8 cellular contexts compared by ENCODE assay signal in the genomic region with DNA sequence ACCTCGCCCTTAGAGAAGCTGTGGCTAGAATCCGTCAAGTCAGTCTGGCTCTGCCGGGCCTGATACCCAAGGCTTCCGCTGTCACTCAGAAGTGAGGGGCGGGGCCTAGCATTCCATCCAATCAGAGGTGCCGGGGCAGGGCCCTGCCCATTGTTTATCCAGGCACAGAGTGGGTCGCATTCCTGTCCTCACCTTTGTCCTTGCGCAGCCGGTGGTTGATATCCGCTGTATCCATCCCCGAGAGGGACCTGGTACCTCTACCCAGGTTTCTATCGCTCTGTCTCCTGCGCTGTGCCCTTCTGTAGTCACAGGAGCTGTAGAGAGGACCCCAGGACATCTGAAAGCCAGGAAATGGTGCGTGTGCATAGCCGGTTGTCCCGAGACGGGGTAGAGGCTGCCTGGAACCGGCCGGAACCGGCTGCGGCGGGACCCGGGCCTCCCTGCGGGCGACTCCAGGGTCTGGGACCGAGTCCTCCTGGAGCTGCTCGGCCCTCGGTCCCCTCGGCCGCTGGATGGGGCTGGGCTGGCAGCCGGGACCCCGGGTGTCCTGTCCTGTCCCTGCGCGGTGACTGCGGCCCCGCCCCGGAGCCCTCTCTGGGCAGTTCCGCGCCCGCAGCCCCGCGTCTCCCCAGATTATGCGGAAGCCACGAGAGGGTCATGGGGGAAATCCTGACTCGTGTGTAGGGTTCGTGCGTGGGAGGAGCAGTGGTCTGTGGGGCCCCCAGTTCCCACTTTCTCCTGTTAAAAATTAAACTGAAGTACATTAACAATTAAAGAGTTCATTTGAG. TPM values are rescaled to one million over a fixed set of nuclear protein-coding genes. Genes with fewer than 3 reads are reported as not detected.
DNase-seq lines count a peak whose midpoint lies in the region; ATAC-seq, FAIRE-seq and TF ChIP-seq lines count a peak whose summit lies in the region.

TSS of gene ZNF763 (plus strand) at position 183 of the 788 bp plus-strand sequence. CDS start at position 352, 169 bp downstream.

- H3K4me1 ChIP-seq in NT2/D1 (ENCODE audit: insufficient read depth, insufficient read length) (no peaks in the 10 kb centered on the region), endothelial cell of umbilical vein (ENCODE audit: control insufficient read depth, extremely low read depth, insufficient read depth, low read length) (no peaks in the 10 kb centered on the region)

- peak; percentile 80 for FAIRE-seq in endothelial cell of umbilical vein (lab: Jason Lieb, UNC)

- TF ChIP-seq CTCF in AG09309 (IDR thresholded peaks at IDR 0.05; ENCODE audit: control insufficient read depth, insufficient read depth, low read depth, low read length, missing control alignments), result no peak
- no peak for TF ChIP-seq CTCF in endothelial cell of umbilical vein (IDR thresholded peaks at IDR 0.05; ENCODE audit: extremely low read depth in 1 of 2, insufficient read depth in 1 of 2, low read depth in 1 of 2, low read length in 2 of 2)
- no peak for TF ChIP-seq CTCF in mesothelial cell of epicardium (IDR thresholded peaks at IDR 0.05; ENCODE audit: unreplicated experiment)

- no peak within 1 kb of the TSS for H3K27ac ChIP-seq in endothelial cell of umbilical vein (ENCODE audit: insufficient read depth, low read depth, low read length)

- BruUV-seq in endothelial cell of umbilical vein (replicated peaks; lab: Mats Ljungman, UMichigan), result no TSS peak

- H3K36me3 ChIP-seq in NT2/D1 (ENCODE audit: insufficient read depth, insufficient read length, low read length), result no peaks in the 10 kb centered on the region
- H3K36me3 ChIP-seq in endothelial cell of umbilical vein (ENCODE audit: control insufficient read depth in 2 of 2, extremely low read depth in 1 of 2, insufficient read depth in 2 of 2, low read length in 2 of 2), result no peaks in the 10 kb centered on the region

- peaks cover 20% of the 10 kb centered on the region for H3K36me3 Mint-ChIP-seq in mesothelial cell of epicardium

- H3K4me3 Mint-ChIP-seq in mesothelial cell of epicardium, result peak within 1 kb of the TSS; percentile 92

- no peak for TF ChIP-seq POLR2A in endothelial cell of umbilical vein (IDR thresholded peaks at IDR 0.05; ENCODE audit: low read depth, low read length)

- no peaks in the 10 kb centered on the region for H3K9me3 ChIP-seq in NT2/D1 (ENCODE audit: insufficient read depth, low read length)
- H3K9me3 ChIP-seq in endothelial cell of umbilical vein (replicated peaks; ENCODE audit: control insufficient read depth, insufficient read depth, low read length), result no peaks in the 10 kb centered on the region

- dilution Hi-C loops in endothelial cell of umbilical vein (cut with MboI; ENCODE audit: extremely low pct_ligation_motif_present, low sequenced_read_pairs), result no loop called here

- peaks cover 12% of the 10 kb centered on the region for H3K27me3 ChIP-seq in NT2/D1 (ENCODE audit: insufficient read depth, insufficient read length)
- H3K27me3 ChIP-seq in endothelial cell of umbilical vein (ENCODE audit: control insufficient read depth in 2 of 2, insufficient read depth in 2 of 2, low read length in 2 of 2), result no peaks in the 10 kb centered on the region

- no peaks in the 10 kb centered on the region for H4K20me1 ChIP-seq in endothelial cell of umbilical vein (replicated peaks; ENCODE audit: control insufficient read depth, extremely low read depth, insufficient read depth, low read length)

- peak within 1 kb of the TSS; percentile 70 for H3K4me3 ChIP-seq in AG09309 (ENCODE audit: control insufficient read depth, low read depth, low read length)
- peak within 1 kb of the TSS; percentile 67 for H3K4me3 ChIP-seq in NT2/D1 (ENCODE audit: insufficient read length, low read depth)
- peak within 1 kb of the TSS; percentile 24 to 66 (median 51) for H3K4me3 ChIP-seq in endothelial cell of umbilical vein (replicated peaks in 1 of 3; ENCODE audit: insufficient read depth in 1 of 3, low read depth in 1 of 3, low read length in 3 of 3)

- no peaks in the 10 kb centered on the region for H3K9me1 ChIP-seq in endothelial cell of umbilical vein (replicated peaks; ENCODE audit: control insufficient read depth, extremely low read depth, insufficient read depth, low read length)

- CTCF ChIA-PET in endothelial cell of umbilical vein (lab: Charles Lee), result no interaction called here

- intact Hi-C loops in endothelial cell of umbilical vein (cut with micrococcal nuclease), result loop anchor here (1.0 kb wide), 2 partner anchors 22 to 176 kb away; no protein-coding TSS in a partner anchor

- peaks cover 8% of the 10 kb centered on the region for H3K9me3 Mint-ChIP-seq in mesothelial cell of epicardium

- no peaks in the 10 kb centered on the region for H3K27me3 Mint-ChIP-seq in mesothelial cell of epicardium (ENCODE audit: low read depth)

- H3K79me2 ChIP-seq in endothelial cell of umbilical vein (ENCODE audit: control insufficient read depth, insufficient read depth, low read length), result no peaks in the 10 kb centered on the region

- DNase-seq in AG09309 (ENCODE audit: low read depth) (no peak), NT2/D1 (ENCODE audit: low read depth, low spot score) (peak; percentile 91), endothelial cell of umbilical vein (ENCODE audit: low read depth, low spot score) (peak; percentile 48), mesothelial cell of epicardium (ENCODE audit: low spot score in 2 of 2, unreplicated experiment in 2 of 2) (peak; percentile 76 to 85)
- peak; percentile 90 for DNase-seq in activated CD8-positive, alpha-beta memory T cell treated with anti-CD3 and anti-CD28 coated beads, Interleukin-2, amount 50 U/mL, for 48 hours
- DNase-seq in stimulated activated CD8-positive, alpha-beta memory T cell treated with anti-CD3 and anti-CD28 coated beads, Interleukin-15, amount 100 ng/mL, for 24 hours (ENCODE audit: low read depth), result peak; percentile 57

- peaks cover 26% of the 10 kb centered on the region for H3K4me1 Mint-ChIP-seq in mesothelial cell of epicardium

- ATAC-seq in GM19043 (IDR thresholded peaks at IDR 0.05; ENCODE audit: low read depth, unreplicated experiment), result peak; percentile 87
- peak; percentile 76 for ATAC-seq in HG03439 (IDR thresholded peaks at IDR 0.05; ENCODE audit: unreplicated experiment)

- POLR2A ChIA-PET in endothelial cell of umbilical vein (lab: Charles Lee), result no interaction called here

- H3K4me2 ChIP-seq in endothelial cell of umbilical vein (ENCODE audit: insufficient read depth, low read length), result peak within 1 kb of the TSS; percentile 72

- H2AFZ ChIP-seq in endothelial cell of umbilical vein (ENCODE audit: low read depth, low read length), result peak within 1 kb of the TSS; percentile 89

- peak within 1 kb of the TSS; percentile 77 for H3K9ac ChIP-seq in NT2/D1 (ENCODE audit: insufficient read length, low read depth)
- H3K9ac ChIP-seq in endothelial cell of umbilical vein (replicated peaks; ENCODE audit: extremely low read depth, insufficient read depth, low read length), result no peak within 1 kb of the TSS

- peak within 1 kb of the TSS; percentile 90 for H3K27ac Mint-ChIP-seq in mesothelial cell of epicardium

TF ChIP-seq in endothelial cell of umbilical vein, 7 proteins besides CTCF, POLR2A, EP300 and RAD21:
- TF ChIP-seq MYC (IDR thresholded peaks at IDR 0.05; ENCODE audit: low read depth, low read length) (no peak), FOS (IDR thresholded peaks at IDR 0.05; ENCODE audit: borderline replicate concordance, insufficient read depth, low read length) (no peak), EZH2 (IDR thresholded peaks at IDR 0.05; ENCODE audit: borderline replicate concordance, low read depth, low read length, severe bottlenecking) (no peak), GATA2 (IDR thresholded peaks at IDR 0.05; ENCODE audit: insufficient read depth, insufficient read length, low read depth, low read length) (no peak), JUN (IDR thresholded peaks at IDR 0.05; ENCODE audit: borderline replicate concordance, insufficient read depth, insufficient read length, low read depth) (no peak)
- TF ChIP-seq, protein P1, sequence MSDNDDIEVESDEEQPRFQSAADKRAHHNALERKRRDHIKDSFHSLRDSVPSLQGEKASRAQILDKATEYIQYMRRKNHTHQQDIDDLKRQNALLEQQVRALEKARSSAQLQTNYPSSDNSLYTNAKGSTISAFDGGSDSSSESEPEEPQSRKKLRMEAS (IDR thresholded peaks at IDR 0.05; ENCODE audit: insufficient read depth, insufficient read length), result no peak
TF ChIP-seq in endothelial cell of umbilical vein: peak in this region for 0.

RNA-seq across cellular contexts. Expression of gene ZNF763, which starts in this region (rescaled TPM):
- total RNA-seq in endothelial cell of umbilical vein (0.48 and 0.77 TPM in 2 replicates), mesothelial cell of epicardium (5.9 to 7.2 TPM (median 7.1 TPM) in 3 replicates)
- polyA plus RNA-seq in endothelial cell of umbilical vein, result 0.17 and 0.22 TPM in 2 replicates
- 0.19 and 0.32 TPM in 2 replicates for polyA plus RNA-seq in endothelial cell of umbilical vein (2011; cell fraction: cytosol; rRNA removed)
- 0.97 and 1.0 TPM in 2 replicates for polyA plus RNA-seq in endothelial cell of umbilical vein (2011; cell fraction: nucleus; rRNA removed)
- polyA plus RNA-seq in endothelial cell of umbilical vein (2012), result 0.72 TPM in 1 of 2 replicates, not detected in the other
- polyA minus RNA-seq in endothelial cell of umbilical vein, result not detected in 2 replicates
- polyA minus RNA-seq in endothelial cell of umbilical vein (2011; cell fraction: cytosol; rRNA and poly(A)+ RNA removed), result not detected
- 0.58 and 0.72 TPM in 2 replicates for polyA minus RNA-seq in endothelial cell of umbilical vein (2011; cell fraction: nucleus; rRNA and poly(A)+ RNA removed)
